Comparison of ENCODE assay signal across 22 cellular contexts in genomic region chr6:17439243-17439993, GRCh38. TPM values are rescaled to one million over a fixed set of nuclear protein-coding genes. Genes with fewer than 3 reads are reported as not detected.
"Had no signal": no experiment of that assay in that cellular context is flagged by ENCODE, and none has a peak within 500 bp of the region (broad histone marks: within the 10 kb centered on the region; RNA-seq: fewer than 3 reads in every experiment).

No MANE protein-coding gene starts in this region.

- H3K27me3 ChIP-seq: colonic mucosa, hepatocyte, right lobe of liver, spleen, stomach had no signal

- H3K4me3 ChIP-seq: colonic mucosa, hepatocyte, right lobe of liver, spleen, stomach had no signal

- H2AFZ ChIP-seq: hepatocyte had no signal

- H3K36me3 ChIP-seq: colonic mucosa, right lobe of liver, spleen, stomach had no signal

- H3K4me1 ChIP-seq: colonic mucosa, right lobe of liver, spleen, stomach had no signal

- H3K27ac ChIP-seq: colonic mucosa, epithelial cell of prostate, hepatocyte, right lobe of liver, spleen, stomach had no signal

- H3K4me2 ChIP-seq: hepatocyte had no signal

- DNase-seq: activated CD4-positive, alpha-beta memory T cell treated with anti-CD3 and anti-CD28 coated beads for 36 hours; activated CD4-positive, alpha-beta T cell treated with anti-CD3 and anti-CD28 coated beads for 36 hours; activated CD8-positive, alpha-beta memory T cell treated with anti-CD3 and anti-CD28 coated beads, Interleukin-2, amount 10 ng/mL, durations not matched to agents 7 days and 5 days; activated naive CD4-positive, alpha-beta T cell treated with anti-CD3 and anti-CD28 coated beads for 36 hours; activated naive CD8-positive, alpha-beta T cell treated with anti-CD3 and anti-CD28 coated beads, Interleukin-2, amount 50 U/mL, for 24 hours; activated T-cell treated with anti-CD3 and anti-CD28 coated beads, Interleukin-2, amount 50 U/mL, for 1 hour; aorta; caudate nucleus; colonic mucosa; effector memory CD4-positive, alpha-beta T cell; kidney; mesendoderm; nucleus accumbens; right lobe of liver; spleen; stimulated activated CD4-positive, alpha-beta T cell treated with anti-CD3 and anti-CD28 coated beads, Interleukin-1b, Interleukin-23, amount 100 ng/mL, for 48 hours; stomach; T-helper 2 cell had no signal

- H3K9me3 ChIP-seq: colonic mucosa, right lobe of liver, spleen, stomach had no signal

- ATAC-seq: activated CD4-positive, alpha-beta T cell treated with anti-CD3 and anti-CD28 coated beads for 36 hours; activated CD8-positive, alpha-beta memory T cell treated with anti-CD3 and anti-CD28 coated beads, Interleukin-2, amount 10 ng/mL, durations not matched to agents 7 days and 5 days; activated naive CD8-positive, alpha-beta T cell treated with anti-CD3 and anti-CD28 coated beads, Interleukin-2, amount 50 U/mL, for 24 hours; natural killer cell treated with Interleukin-12 subunit alpha and Interleukin-12 subunit beta and Interleukin-15 and Interleukin-18, amount 100 ng/mL, for 72 hours; right lobe of liver had no signal

RNA-seq across cellular contexts. Expression of gene CAP2, which starts 46.0 kb away (rescaled TPM):
- total RNA-seq: activated CD4-positive, alpha-beta memory T cell treated with anti-CD3 and anti-CD28 coated beads for 36 hours; activated CD4-positive, alpha-beta T cell treated with anti-CD3 and anti-CD28 coated beads for 36 hours; activated CD8-positive, alpha-beta memory T cell treated with anti-CD3 and anti-CD28 coated beads, Interleukin-2, amount 10 ng/mL, durations not matched to agents 7 days and 5 days; activated naive CD4-positive, alpha-beta T cell treated with anti-CD3 and anti-CD28 coated beads for 36 hours; activated T-helper 2 cell treated with anti-CD3 and anti-CD28 coated beads, Interferon-gamma antibody, Interleukin-2, Interleukin-4, amounts not matched to agents 10 μg/mL and 5 μg/mL and 100 μg/mL, durations not matched to agents 14 hours and 24 hours and 36 hours; natural killer cell treated with Interleukin-12 subunit alpha and Interleukin-12 subunit beta and Interleukin-15 and Interleukin-18, amount 100 ng/mL, for 72 hours had no signal
